17 cellular contexts compared by ENCODE assay signal in genomic region chr3:160618878-160619277, GRCh38. TPM values are rescaled to one million over a fixed set of nuclear protein-coding genes. Genes with fewer than 3 reads are reported as not detected.
DNase-seq lines count a peak whose midpoint lies in the region; TF ChIP-seq lines count a peak whose summit lies in the region.
"Had no signal": no experiment of that assay in that cellular context is flagged by ENCODE, and none has a peak within 500 bp of the region (broad histone marks: within the 10 kb centered on the region; RNA-seq: fewer than 3 reads in every experiment).

No MANE protein-coding gene starts in this region.

- H3K9me3 Mint-ChIP-seq in CD4-positive, alpha-beta memory T cell: no peaks in the 10 kb centered on the region

- no peaks in the 10 kb centered on the region for H4K20me1 ChIP-seq in hepatocyte (ENCODE audit: insufficient read depth, poor library complexity, severe bottlenecking)

- no peaks in the 10 kb centered on the region for H3K9me2 ChIP-seq in hepatocyte (replicated peaks; ENCODE audit: insufficient read depth)

- no peak overlapping the region for H4K8ac ChIP-seq in neuronal stem cell (ENCODE audit: low read depth, low read length)

- H3K9me3 ChIP-seq in hepatocyte (ENCODE audit: low read depth): no peaks in the 10 kb centered on the region
- H3K9me3 ChIP-seq in skeletal muscle satellite cell (replicated peaks; ENCODE audit: low read length): no peaks in the 10 kb centered on the region
- no peaks in the 10 kb centered on the region for H3K9me3 ChIP-seq in CD4-positive, alpha-beta memory T cell (ENCODE audit: control insufficient read depth in 1 of 2, low read length in 2 of 2)
- no peaks in the 10 kb centered on the region for H3K9me3 ChIP-seq in neuronal stem cell (replicated peaks in 1 of 2; ENCODE audit: control insufficient read depth in 2 of 2, insufficient read depth in 1 of 2, low read depth in 1 of 2, low read length in 2 of 2)

- CTCF ChIA-PET in CD4-positive, alpha-beta memory T cell (lab: Charles Lee; ENCODE audit: partially characterized antibody): no interaction called here

- no peak overlapping the region for H3K18ac ChIP-seq in neuronal stem cell (ENCODE audit: low read length)

- no peak overlapping the region for H2BK15ac ChIP-seq in neuronal stem cell (ENCODE audit: low read length)

- H3K4me2 ChIP-seq in hepatocyte (peak overlapping the region; percentile 5), skeletal muscle satellite cell (ENCODE audit: low read length) (peak overlapping the region; percentile 53), neuronal stem cell (ENCODE audit: insufficient read depth, low read length, poor library complexity, severe bottlenecking) (no peak overlapping the region)

- H3K36me3 ChIP-seq in hepatocyte (replicated peaks; ENCODE audit: insufficient read depth, low read depth) (no peaks in the 10 kb centered on the region), skeletal muscle satellite cell (ENCODE audit: insufficient read depth, low read length) (no peaks in the 10 kb centered on the region), neuronal stem cell (replicated peaks in 1 of 2; ENCODE audit: control insufficient read depth in 2 of 2, insufficient read depth in 2 of 2, low read length in 2 of 2) (no peaks in the 10 kb centered on the region)
- H3K36me3 ChIP-seq in CD4-positive, alpha-beta memory T cell (ENCODE audit: insufficient read depth, low read length): no peaks in the 10 kb centered on the region

- H3K27me3 ChIP-seq in hepatocyte (peaks cover 3% of the 10 kb centered on the region), skeletal muscle satellite cell (ENCODE audit: control insufficient read depth, insufficient read depth, low read length) (no peaks in the 10 kb centered on the region), neuronal stem cell (ENCODE audit: control insufficient read depth in 3 of 3, insufficient read depth in 3 of 3, low read depth in 1 of 3, low read length in 3 of 3) (no peaks in the 10 kb centered on the region)
- no peaks in the 10 kb centered on the region for H3K27me3 ChIP-seq in CD4-positive, alpha-beta memory T cell (ENCODE audit: insufficient read depth, low read length)

- no peak overlapping the region for H4K91ac ChIP-seq in neuronal stem cell (ENCODE audit: low read depth, low read length, poor library complexity)

- TF ChIP-seq CTCF in hepatocyte (IDR thresholded peaks at IDR 0.05; ENCODE audit: poor library complexity): no peak

- H2BK5ac ChIP-seq in neuronal stem cell (ENCODE audit: low read length): no peak overlapping the region

- WGBS in hepatocyte (ENCODE audit: low lambda C conversion rate, missing lambda C conversion rate): 51% methylated on average over 3 of the region's 3 CpGs
- no CpG with 5 or more reads among the region's 3 CpGs for WGBS in neuronal stem cell (ENCODE audit: extremely low coverage in 2 of 2, insufficient read length in 2 of 2, insufficient replicate concordance in 1 of 2), 2 donors

- no peak overlapping the region for H2BK120ac ChIP-seq in neuronal stem cell (ENCODE audit: low read depth, low read length)

- H2AFZ ChIP-seq in hepatocyte (no peak overlapping the region), neuronal stem cell (ENCODE audit: low read length) (no peak overlapping the region)
- H2AFZ ChIP-seq: GM23248 had no signal

- H2AK5ac ChIP-seq in neuronal stem cell (ENCODE audit: low read depth, low read length): no peak overlapping the region

- H3K27ac Mint-ChIP-seq in CD4-positive, alpha-beta memory T cell: no peak overlapping the region

- H3K4me1 ChIP-seq in hepatocyte (ENCODE audit: insufficient read depth) (no peaks in the 10 kb centered on the region), skeletal muscle satellite cell (ENCODE audit: control insufficient read depth, insufficient read depth, low read length) (peaks cover 39% of the 10 kb centered on the region), neuronal stem cell (ENCODE audit: control insufficient read depth in 2 of 2, insufficient read depth in 1 of 2, low read depth in 1 of 2, low read length in 2 of 2) (peaks cover 0 to 5% of the 10 kb centered on the region in 2 donors)
- H3K4me1 ChIP-seq in CD4-positive, alpha-beta memory T cell (ENCODE audit: insufficient read depth, low read length): no peaks in the 10 kb centered on the region

- H3K9ac ChIP-seq in skeletal muscle satellite cell (ENCODE audit: low read depth, low read length): no peak overlapping the region
- no peak overlapping the region for H3K9ac ChIP-seq in neuronal stem cell (ENCODE audit: low read depth, low read length, poor library complexity)
- H3K9ac ChIP-seq: GM23248 had no signal

- no peak overlapping the region for H3K4ac ChIP-seq in neuronal stem cell (ENCODE audit: low read length)

- H3K36me3 Mint-ChIP-seq in CD4-positive, alpha-beta memory T cell: no peaks in the 10 kb centered on the region

- intact Hi-C loops in CD4-positive, alpha-beta memory T cell (cut with micrococcal nuclease): no loop called here

- H3K4me3 ChIP-seq in hepatocyte (no peak overlapping the region), skeletal muscle satellite cell (ENCODE audit: low read length) (peak overlapping the region; percentile 16), neuronal stem cell (ENCODE audit: low read length in 2 of 2) (no peak overlapping the region)
- no peak overlapping the region for H3K4me3 ChIP-seq in CD4-positive, alpha-beta memory T cell (ENCODE audit: low read length in 2 of 2)
- H3K4me3 ChIP-seq: GM23248 had no signal

- POLR2A ChIA-PET in CD4-positive, alpha-beta memory T cell (lab: Charles Lee; ENCODE audit: partially characterized antibody): no interaction called here

- H3K4me3 Mint-ChIP-seq in CD4-positive, alpha-beta memory T cell: no peak overlapping the region

- no peak overlapping the region for H3K23ac ChIP-seq in neuronal stem cell (ENCODE audit: low read depth, low read length, poor library complexity)

- no peaks in the 10 kb centered on the region for H3K79me2 ChIP-seq in hepatocyte

- H3K4me1 Mint-ChIP-seq in CD4-positive, alpha-beta memory T cell: no peaks in the 10 kb centered on the region

- no peaks in the 10 kb centered on the region for H3K79me1 ChIP-seq in neuronal stem cell (ENCODE audit: low read depth, low read length)

- no peak overlapping the region for H3K27ac ChIP-seq in hepatocyte
- H3K27ac ChIP-seq in CD4-positive, alpha-beta memory T cell (ENCODE audit: low read depth, low read length): no peak overlapping the region
- H3K27ac ChIP-seq in neuronal stem cell (replicated peaks; ENCODE audit: low read length): no peak overlapping the region
- H3K27ac ChIP-seq: C4-2B, GM23248 had no signal

- peaks cover 14 to 18% of the 10 kb centered on the region in 2 donors for H3K27me3 Mint-ChIP-seq in CD4-positive, alpha-beta memory T cell

- DNase-seq in EH (ENCODE audit: low read depth) (peak; percentile 25), brain pericyte (ENCODE audit: low read depth, low spot score) (peak; percentile 59), hepatocyte (ENCODE audit: low spot score) (no peak), ureter (ENCODE audit: low spot score) (no peak), DMS153 treated with DMSO at 0.1 percent for 48 hours (lab: John Stamatoyannopoulos, UW; ENCODE audit: unreplicated experiment) (no peak), neuronal stem cell (ENCODE audit: low spot score) (no peak)
- DNase-seq in CD4-positive, alpha-beta memory T cell: no peak
- DNase-seq: DMS79, GM23248, KBM-7, NCI-H1048, NCI-H187, NCI-H446 treated with DMSO at 0.1 percent for 48 hours, NCI-H82, SHP77 treated with DMSO at 0.1 percent for 48 hours had no signal

- no peak overlapping the region for H2BK12ac ChIP-seq in neuronal stem cell (ENCODE audit: low read length)

- H3K14ac ChIP-seq in neuronal stem cell (ENCODE audit: low read length): no peak overlapping the region

RNA-seq across cellular contexts. Expression of gene KPNA4, which starts 53.5 kb away (rescaled TPM):
- total RNA-seq in hepatocyte (22.3 and 26.6 TPM in 2 replicates), ureter (78.1 TPM)
- 6.8 and 13.0 TPM in 2 replicates for polyA plus RNA-seq in hepatocyte
- total RNA-seq in skeletal muscle satellite cell (2012; rRNA removed): 29.9 and 33.2 TPM in 2 replicates
- total RNA-seq in CD4-positive, alpha-beta memory T cell: 10 to 100 TPM; 46.1 to 50.1 TPM
- 10 to 100 TPM in 1 of 2 donors, 1 to 10 TPM in 1; 8.9 to 10.4 TPM for polyA plus RNA-seq in CD4-positive, alpha-beta memory T cell
- polyA plus RNA-seq in neuronal stem cell (2013, experiment 1 of 2): 25.2 TPM
- 27.1 TPM for polyA plus RNA-seq in neuronal stem cell (2013, experiment 2 of 2)

RNA-seq across cellular contexts. Expression of gene ARL14, which starts 58.1 kb away (rescaled TPM):
- total RNA-seq in hepatocyte: 6.4 and 13.2 TPM in 2 replicates
- polyA plus RNA-seq in hepatocyte: 9.2 and 11.5 TPM in 2 replicates
- total RNA-seq in skeletal muscle satellite cell (2012; rRNA removed): not detected in 2 replicates
- total RNA-seq in ureter: 2.9 TPM
- total RNA-seq in CD4-positive, alpha-beta memory T cell: not detected
- not detected for polyA plus RNA-seq in CD4-positive, alpha-beta memory T cell
- not detected for polyA plus RNA-seq in neuronal stem cell (2013, experiment 1 of 2)
- polyA plus RNA-seq in neuronal stem cell (2013, experiment 2 of 2): not detected
- total RNA-seq: GM23248 had no signal
- polyA plus RNA-seq: GM23248 had no signal

Comparison
In these comparisons a context has a peak if more than half of its experiments do, and no peak if none do; other contexts are left out.
1. DNase-seq: peak in EH (single experiment) and brain pericyte (single experiment); none in hepatocyte (single experiment), ureter (single experiment), DMS153 treated with DMSO at 0.1 percent for 48 hours (single experiment), CD4-positive, alpha-beta memory T cell (0 of 5) and neuronal stem cell (single experiment).